ENCODE assay signal across 17 cellular contexts in genomic region chr10:48725708-48726107, GRCh38. TPM values are rescaled to one million over a fixed set of nuclear protein-coding genes. Genes with fewer than 3 reads are reported as not detected.
DNase-seq lines count a peak whose midpoint lies in the region; ATAC-seq and TF ChIP-seq lines count a peak whose summit lies in the region.
"Had no signal": no experiment of that assay in that cellular context is flagged by ENCODE, and none has a peak within 500 bp of the region (broad histone marks: within the 10 kb centered on the region; RNA-seq: fewer than 3 reads in every experiment).

No MANE protein-coding gene starts in this region.

- H3K4me1 ChIP-seq in right cardiac atrium (ENCODE audit: control insufficient read depth, insufficient read depth, low read length): no peaks in the 10 kb centered on the region
- H3K4me1 ChIP-seq in PC-3 (ENCODE audit: insufficient read depth, low read length): no peaks in the 10 kb centered on the region
- no peaks in the 10 kb centered on the region for H3K4me1 ChIP-seq in body of pancreas

- H3F3A ChIP-seq in PC-3 (ENCODE audit: low read length, unreplicated experiment): no peaks in the 10 kb centered on the region

- H3K27me3 ChIP-seq in right cardiac atrium (ENCODE audit: control insufficient read depth, insufficient read depth): no peaks in the 10 kb centered on the region
- peaks cover 78% of the 10 kb centered on the region for H3K27me3 ChIP-seq in PC-3 (ENCODE audit: low read length)
- no peaks in the 10 kb centered on the region for H3K27me3 ChIP-seq in body of pancreas

- H3K9me2 ChIP-seq in PC-3 (replicated peaks; ENCODE audit: low read length): no peaks in the 10 kb centered on the region

- TF ChIP-seq CTCF in PC-3 (conservative IDR thresholded peaks at IDR 0.05; ENCODE audit: low read depth, low read length) (no peak), body of pancreas (IDR thresholded peaks at IDR 0.05) (no peak)

- POLR2A ChIA-PET in PC-3 (lab: Charles Lee; ENCODE audit: unreplicated experiment): no interaction called here

- no peak overlapping the region for H3K9ac ChIP-seq in PC-3 (ENCODE audit: low read length)

- H2AFZ ChIP-seq in PC-3 (ENCODE audit: low read length): no peak overlapping the region

- H4K20me1 ChIP-seq in PC-3 (ENCODE audit: low read length): no peaks in the 10 kb centered on the region

- CTCF ChIA-PET in PC-3 (lab: Charles Lee): interaction anchor here (0.6 kb wide), 1 partner anchor 70 kb away, joined by 10 read pairs; no protein-coding TSS in a partner anchor

- H3K27ac ChIP-seq in right cardiac atrium (ENCODE audit: low read length): no peak overlapping the region
- no peak overlapping the region for H3K27ac ChIP-seq in PC-3 (ENCODE audit: low read length)
- no peak overlapping the region for H3K27ac ChIP-seq in body of pancreas

- no peak overlapping the region for H3K4me2 ChIP-seq in PC-3 (ENCODE audit: low read length)

- no peaks in the 10 kb centered on the region for H3K9me3 ChIP-seq in right cardiac atrium (ENCODE audit: control insufficient read depth, low read length)
- no peaks in the 10 kb centered on the region for H3K9me3 ChIP-seq in PC-3 (ENCODE audit: low read length)
- no peaks in the 10 kb centered on the region for H3K9me3 ChIP-seq in body of pancreas

- H3K4me3 ChIP-seq in right cardiac atrium (ENCODE audit: low read length) (no peak overlapping the region), PC-3 (ENCODE audit: low read length) (no peak overlapping the region), body of pancreas (no peak overlapping the region)

- WGBS in right cardiac atrium: 56% methylated on average over 4 of the region's 4 CpGs
- 38 to 45% methylated on average over 3 to 4 of the region's 4 CpGs for WGBS in body of pancreas, 2 donors

- no peak for TF ChIP-seq POLR2A in body of pancreas (IDR thresholded peaks at IDR 0.05)

- peak; percentile 55 for ATAC-seq in Right ventricle myocardium superior (ENCODE audit: poor library complexity)
- ATAC-seq in right cardiac atrium: no peak
- ATAC-seq in PC-3: no peak
- ATAC-seq in body of pancreas: no peak
- ATAC-seq: CD8-positive, alpha-beta T cell had no signal

- no TSS peak for BruUV-seq in PC-3 (replicated peaks; lab: Mats Ljungman, UMichigan)

- H3K36me3 ChIP-seq in PC-3 (ENCODE audit: low read depth, low read length) (no peaks in the 10 kb centered on the region), body of pancreas (replicated peaks in 1 of 2; ENCODE audit: insufficient read depth in 1 of 2, low read depth in 2 of 2) (no peaks in the 10 kb centered on the region)

- intact Hi-C loops in Right ventricle myocardium superior (cut with DNase I): no loop called here
- intact Hi-C loops in right cardiac atrium (cut with DNase I): no loop called here
- intact Hi-C loops in PC-3 (cut with micrococcal nuclease): no loop called here
- intact Hi-C loops in body of pancreas (cut with DNase I): no loop called here

- H3K79me2 ChIP-seq in PC-3 (ENCODE audit: low read length): no peaks in the 10 kb centered on the region

- no peak for DNase-seq in Right ventricle myocardium superior
- no peak for DNase-seq in right cardiac atrium
- peak; percentile 44 for DNase-seq in PC-3
- peak; percentile 1 for DNase-seq in iris pigment epithelial cell (ENCODE audit: low read depth)
- DNase-seq in body of pancreas: no peak
- DNase-seq in NCI-H748 (lab: John Stamatoyannopoulos, UW; ENCODE audit: unreplicated experiment): no peak
- no peak for DNase-seq in NCI-H446 (lab: John Stamatoyannopoulos, UW)
- DNase-seq: Calu3; CD8-positive, alpha-beta T cell; EL; NCI-H1417 treated with DMSO at 0.1 percent for 48 hours; NCI-H187 treated with DMSO at 0.1 percent for 48 hours; NCI-H2227 treated with DMSO at 0.1 percent for 48 hours; NCI-H524 had no signal

RNA-seq across cellular contexts. Expression of gene WDFY4, which starts 41.0 kb away (rescaled TPM):
- total RNA-seq in Right ventricle myocardium superior (1.1 TPM), right cardiac atrium (1 to 10 TPM; 1.4 to 4.4 (median 2.6) TPM), PC-3 (2014; rRNA removed) (not detected in 2 replicates), body of pancreas (1 to 10 TPM in 1 of 2 donors, under 1 TPM in 1; 0.66 to 2.3 TPM)
- polyA plus RNA-seq in right cardiac atrium: 0.57 TPM
- total RNA-seq: Calu3, H1, SK-MEL-5 had no signal
- polyA plus RNA-seq: BJ, H1 had no signal

Comparison
In these comparisons a context has a peak if more than half of its experiments do, and no peak if none do; other contexts are left out.
1. DNase-seq: peak in PC-3 (single experiment) and iris pigment epithelial cell (single experiment); none in Right ventricle myocardium superior (single experiment), right cardiac atrium (0 of 3), body of pancreas (0 of 4), NCI-H748 (single experiment) and NCI-H446 (0 of 2).